In the genomic region with DNA sequence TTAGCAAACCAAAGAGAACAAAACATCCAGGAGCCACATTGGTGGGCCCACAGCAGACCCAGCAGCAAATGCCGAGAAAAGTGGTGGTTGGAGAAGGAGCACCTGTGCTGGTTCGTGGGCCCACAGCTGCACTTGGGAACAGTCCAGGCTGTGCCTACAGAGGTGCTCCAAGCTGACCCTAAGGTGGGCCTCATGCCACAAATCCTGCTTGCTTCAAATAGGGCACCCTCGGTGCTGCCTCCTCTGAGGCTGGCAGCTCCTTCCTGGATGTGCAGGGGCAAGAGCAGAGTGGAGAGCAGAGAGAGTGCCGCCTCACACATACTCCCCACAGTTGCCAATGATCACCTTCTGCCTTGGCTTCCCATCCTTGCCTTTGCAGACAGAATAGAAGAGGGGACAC, we compare ENCODE assay signal across 26 cellular contexts. TPM values are rescaled to one million over a fixed set of nuclear protein-coding genes. Genes with fewer than 3 reads are reported as not detected.
"Had no signal": no experiment of that assay in that cellular context is flagged by ENCODE, and none has a peak within 500 bp of the region (broad histone marks: within the 10 kb centered on the region; RNA-seq: fewer than 3 reads in every experiment).

No MANE protein-coding gene starts in this region.

- H3K27me3 Mint-ChIP-seq: IgD-negative memory B cell had no signal

- DNase-seq: NCI-H1048; NCI-H1105; NCI-H1417; NCI-H1436 treated with DMSO at 0.1 percent for 48 hours; NCI-H1694; NCI-H187 treated with DMSO at 0.1 percent for 48 hours; NCI-H2029 treated with DMSO at 0.1 percent for 48 hours; NCI-H2171 treated with DMSO at 0.1 percent for 48 hours; NCI-H345; NCI-H446 treated with DMSO at 0.1 percent for 48 hours; NCI-H510A treated with DMSO at 0.1 percent for 48 hours; NCI-H526; NCI-H82; NK-92 treated with Interleukin-12 subunit alpha and Interleukin-12 subunit beta, amount 100 ng/mL, for 24 hours; PC-3; SHP77; SK-N-SH had no signal

- H3K27ac ChIP-seq: HL-60, KMS-11, RWPE1 had no signal

- H3K27ac Mint-ChIP-seq: IgD-negative memory B cell had no signal

- ATAC-seq: K562, Panc1, PC-3 had no signal

- H3K4me3 Mint-ChIP-seq: IgD-negative memory B cell had no signal

- H3K9me3 Mint-ChIP-seq: IgD-negative memory B cell had no signal

RNA-seq across cellular contexts. Expression of a gene that starts 40.1 kb away (rescaled TPM):
- total RNA-seq: LHCN-M2, MCF 10A, SK-MEL-5 had no signal
